ENCODE assay signal across 8 cellular contexts in the genomic region with DNA sequence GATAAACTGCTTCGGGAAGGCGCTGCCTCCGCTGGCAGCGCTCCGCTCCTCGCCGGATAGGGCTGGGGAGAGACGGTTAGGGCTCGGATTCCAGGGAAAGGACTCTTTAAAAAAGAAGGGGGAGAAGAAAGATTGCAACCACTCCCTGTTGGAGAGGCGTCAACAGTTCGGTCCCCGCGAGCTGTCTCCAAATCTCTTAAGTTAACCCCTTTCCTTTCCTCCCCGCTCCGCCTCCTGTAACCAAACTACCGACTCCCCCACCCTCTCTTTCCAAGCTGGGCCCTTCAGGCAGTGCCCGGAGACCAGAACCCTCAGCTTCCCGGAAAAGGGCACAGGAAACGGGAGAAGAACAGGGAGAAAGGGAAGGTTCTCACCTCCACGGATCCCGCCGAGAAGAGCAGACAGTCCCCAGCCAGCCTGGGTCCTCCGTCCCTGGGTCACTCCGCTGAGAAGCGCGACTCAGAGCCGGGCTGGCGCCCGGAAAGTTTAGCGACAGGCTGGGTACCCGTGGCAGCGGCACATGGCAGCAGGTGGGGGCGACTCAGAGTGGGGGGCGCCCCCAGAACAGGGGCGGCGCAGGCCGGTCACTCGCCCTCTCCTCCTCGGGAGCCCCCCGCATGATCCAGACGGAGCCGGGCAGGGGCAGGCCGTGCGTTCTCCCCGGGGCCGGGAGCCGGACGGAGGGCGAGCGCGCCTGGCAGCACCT. TPM values are rescaled to one million over a fixed set of nuclear protein-coding genes. Genes with fewer than 3 reads are reported as not detected.
DNase-seq lines count a peak whose midpoint lies in the region; ATAC-seq and TF ChIP-seq lines count a peak whose summit lies in the region.

No MANE protein-coding gene starts in this region.

- no peaks in the 10 kb centered on the region for H3K9me3 ChIP-seq in BE2C
- H3K9me3 ChIP-seq in lung (ENCODE audit: control insufficient read depth in 2 of 2, insufficient read depth in 1 of 2, low read length in 1 of 2) = no peaks in the 10 kb centered on the region
- no peaks in the 10 kb centered on the region for H3K9me3 ChIP-seq in subcutaneous abdominal adipose tissue (ENCODE audit: control insufficient read depth in 5 of 5, low read length in 5 of 5)

- CTCF ChIA-PET in RWPE1 (lab: Yijun Ruan, JAX) = interaction anchor here (0.6 to 1.3 kb wide), 6 partner anchors 10 to 271 kb away, joined by 3 to 7 read pairs (median 4); no protein-coding TSS in a partner anchor

- H3K4me3 ChIP-seq in BE2C (ENCODE audit: low read depth, low read length) = peak overlapping the region; percentile 84
- peak overlapping the region; percentile 73 for H3K4me3 ChIP-seq in choroid plexus epithelial cell (ENCODE audit: low read depth, low read length)
- H3K4me3 ChIP-seq in lung = peak overlapping the region; percentile 69
- H3K4me3 ChIP-seq in subcutaneous abdominal adipose tissue (ENCODE audit: low read depth in 1 of 5, low read length in 5 of 5) = peak overlapping the region; percentile 81 to 90 (median 88)

- peak overlapping the region; percentile 83 for H3K27ac ChIP-seq in RWPE1
- peak overlapping the region; percentile 86 to 89 for H3K27ac ChIP-seq in lung (ENCODE audit: low read depth in 1 of 2, low read length in 1 of 2)
- peak overlapping the region; percentile 84 for H3K27ac ChIP-seq in subcutaneous abdominal adipose tissue (ENCODE audit: low read depth, low read length)

- ATAC-seq in GM18909 (IDR thresholded peaks at IDR 0.05; ENCODE audit: poor library complexity, unreplicated experiment) (peak; percentile 16), HG03135 (IDR thresholded peaks at IDR 0.05; ENCODE audit: unreplicated experiment) (peak; percentile 18), lung (ENCODE audit: insufficient read depth, low FRiP score) (no peak), HG03469 (IDR thresholded peaks at IDR 0.05; ENCODE audit: unreplicated experiment) (no peak)

- H3K27me3 ChIP-seq in BE2C = no peaks in the 10 kb centered on the region
- H3K27me3 ChIP-seq in lung (ENCODE audit: control insufficient read depth, insufficient read depth) = no peaks in the 10 kb centered on the region
- no peaks in the 10 kb centered on the region for H3K27me3 ChIP-seq in subcutaneous abdominal adipose tissue (ENCODE audit: control insufficient read depth in 5 of 5, insufficient read depth in 4 of 5, low read length in 5 of 5)

- POLR2A ChIA-PET in RWPE1 (lab: Yijun Ruan, JAX; ENCODE audit: low non-redundant PET) = interaction anchor here (0.6 kb wide), 1 partner anchor 25 kb away, joined by 4 read pairs; no protein-coding TSS in a partner anchor

- H3K4me1 ChIP-seq in BE2C = no peaks in the 10 kb centered on the region
- peaks cover 0 to 16% of the 10 kb centered on the region in 2 donors for H3K4me1 ChIP-seq in lung (ENCODE audit: control insufficient read depth in 2 of 2, insufficient read depth in 2 of 2, low read length in 2 of 2)
- H3K4me1 ChIP-seq in subcutaneous abdominal adipose tissue (ENCODE audit: control insufficient read depth in 5 of 5, insufficient read depth in 5 of 5, low read length in 5 of 5) = peaks cover 2 to 67% (median 59%) of the 10 kb centered on the region in 5 donors

- no peak for TF ChIP-seq CTCF in BE2C (IDR thresholded peaks at IDR 0.05; ENCODE audit: low read depth, low read length)
- TF ChIP-seq CTCF in RWPE1 (conservative IDR thresholded peaks at IDR 0.05; ENCODE audit: low read depth) = no peak
- TF ChIP-seq CTCF in choroid plexus epithelial cell (conservative IDR thresholded peaks at IDR 0.05; ENCODE audit: low read depth, low read length) = no peak
- no peak for TF ChIP-seq CTCF in lung (IDR thresholded peaks at IDR 0.05; ENCODE audit: control extremely low read depth, extremely low read depth)

- H3K9ac ChIP-seq in subcutaneous abdominal adipose tissue (ENCODE audit: low read length in 5 of 5) = peak overlapping the region; percentile 77 to 96 (median 90)

- WGBS in lung, 2 donors = 0 to 1% methylated on average over 44 to 51 of the region's 51 CpGs

- DNase-seq in BE2C = peak; percentile 44
- DNase-seq in RWPE1 (ENCODE audit: low spot score) = peak; percentile 46
- peak; percentile 20 for DNase-seq in choroid plexus epithelial cell (ENCODE audit: low read depth)
- peak; percentile 52 for DNase-seq in lung (ENCODE audit: low spot score)

- H3K36me3 ChIP-seq in BE2C (no peaks in the 10 kb centered on the region), lung (ENCODE audit: control insufficient read depth in 2 of 2, insufficient read depth in 2 of 2, low read length in 2 of 2) (peaks cover 0 to 9% of the 10 kb centered on the region in 2 donors), subcutaneous abdominal adipose tissue (ENCODE audit: control insufficient read depth in 5 of 5, insufficient read depth in 5 of 5, low read length in 5 of 5) (peaks cover 0 to 13% (median 9%) of the 10 kb centered on the region in 5 donors)

RNA-seq across cellular contexts. Expression of a gene that starts 0.7 kb away (rescaled TPM):
- 0.85 TPM for polyA plus RNA-seq in BE2C (2012; ENCODE audit: insufficient read depth, insufficient read length, low read depth)
- 10 to 100 TPM; 30.5 to 47.8 TPM for total RNA-seq in lung
- 10 to 100 TPM in 1 of 2 donors, 1 to 10 TPM in 1; 9.8 to 10.6 TPM for polyA plus RNA-seq in lung

RNA-seq across cellular contexts. Expression of a gene that starts 57.6 kb away (rescaled TPM):
- polyA plus RNA-seq in BE2C (2012; ENCODE audit: insufficient read depth, insufficient read length, low read depth) = 6.1 TPM
- 10 to 100 TPM; 11.1 to 25.1 TPM for total RNA-seq in lung
- polyA plus RNA-seq in lung = 10 to 100 TPM; 11.3 to 14.2 TPM

Comparison
In these comparisons a context has a peak if more than half of its experiments do, and no peak if none do; other contexts are left out.
1. ATAC-seq: peak in GM18909 (single experiment) and HG03135 (single experiment); none in lung (single experiment) and HG03469 (single experiment).
2. Peak in every context shown above with its lines, with median percentiles within 50 percentile points of each other: DNase-seq, H3K4me3 ChIP-seq and H3K27ac ChIP-seq.